In the genomic region with DNA sequence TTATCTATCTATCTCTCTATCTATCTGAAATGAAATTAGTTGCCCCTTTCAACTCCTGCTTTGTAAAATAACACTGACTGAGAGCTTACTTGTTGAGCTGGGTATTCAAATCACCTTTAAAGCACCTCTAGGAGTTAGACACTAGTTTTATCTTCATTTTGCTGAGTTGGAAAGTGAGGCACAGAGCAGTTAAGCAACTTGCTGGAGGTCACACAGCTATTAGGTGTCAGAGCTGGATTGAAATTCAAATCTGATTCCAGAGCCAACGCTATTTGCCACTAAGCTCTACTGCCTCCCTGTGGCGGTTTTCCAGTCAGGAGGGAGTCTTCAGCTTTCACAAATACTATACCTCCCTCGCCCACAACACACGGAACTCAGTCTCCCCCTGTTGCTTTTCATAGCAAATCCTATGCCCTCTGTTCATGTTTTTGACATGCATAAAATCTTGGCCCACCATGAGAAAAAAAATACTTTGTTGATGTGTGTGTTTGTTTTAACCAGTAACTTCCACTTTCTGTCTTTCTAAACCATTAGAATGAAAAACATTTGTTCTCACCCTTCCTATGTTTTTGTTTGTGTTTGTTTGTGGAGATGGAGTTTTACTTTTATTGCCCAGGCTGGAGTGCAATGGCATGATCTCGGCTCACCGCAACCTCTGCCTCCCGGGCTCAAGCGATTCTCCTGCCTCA, we compare ENCODE assay signal across 8 cellular contexts.
DNase-seq lines count a peak whose midpoint lies in the region; ATAC-seq and TF ChIP-seq lines count a peak whose summit lies in the region.

No MANE protein-coding gene starts in this region.

- peak; percentile 88 for TF ChIP-seq CTCF in RWPE2 (IDR thresholded peaks at IDR 0.05; ENCODE audit: poor library complexity, severe bottlenecking)
- peak in 1 of 3 donors; percentile 9 for TF ChIP-seq CTCF in ovary (IDR thresholded peaks at IDR 0.05)

- H3K9ac ChIP-seq in adipocyte (ENCODE audit: low read length): no peak overlapping the region

- H3K27me3 Mint-ChIP-seq in stimulated activated naive B cell treated with anti-CD40 and anti-IgM and Interleukin-4, amounts not matched to agents 10 μg/mL and 1 μg/mL and 100 μg/mL, for 72 hours: no peaks in the 10 kb centered on the region

- ATAC-seq in left cardiac atrium (peak; percentile 23 to 51), left ventricle myocardium superior (no peak), RWPE2 (ENCODE audit: low read depth) (peak; percentile 76), GM18873 (IDR thresholded peaks at IDR 0.05; ENCODE audit: low FRiP score, unreplicated experiment) (no peak)
- peak; percentile 55 to 57 for ATAC-seq in stimulated activated naive B cell treated with anti-CD40 and anti-IgM and Interleukin-4, amounts not matched to agents 10 μg/mL and 1 μg/mL and 100 μg/mL, for 72 hours (replicated peaks)

- H3K27me3 ChIP-seq in RWPE2 (ENCODE audit: insufficient read depth, poor library complexity, severe bottlenecking) (no peaks in the 10 kb centered on the region), adipocyte (replicated peaks; ENCODE audit: control insufficient read depth, insufficient read depth, low read length) (no peaks in the 10 kb centered on the region), ovary (no peaks in the 10 kb centered on the region)

- no peak overlapping the region for H3K4me3 Mint-ChIP-seq in stimulated activated naive B cell treated with anti-CD40 and anti-IgM and Interleukin-4, amounts not matched to agents 10 μg/mL and 1 μg/mL and 100 μg/mL, for 72 hours

- no peaks in the 10 kb centered on the region for H3K9me3 Mint-ChIP-seq in stimulated activated naive B cell treated with anti-CD40 and anti-IgM and Interleukin-4, amounts not matched to agents 10 μg/mL and 1 μg/mL and 100 μg/mL, for 72 hours

- H3K9me3 ChIP-seq in RWPE2 (ENCODE audit: severe bottlenecking): no peaks in the 10 kb centered on the region
- H3K9me3 ChIP-seq in adipocyte (ENCODE audit: control insufficient read depth, low read length): no peaks in the 10 kb centered on the region
- H3K9me3 ChIP-seq in ovary: no peaks in the 10 kb centered on the region

- H3K4me1 ChIP-seq in RWPE2 (ENCODE audit: insufficient read depth, poor library complexity, severe bottlenecking) (peaks cover 13% of the 10 kb centered on the region), adipocyte (ENCODE audit: control insufficient read depth, insufficient read depth, low read length) (peaks cover 40% of the 10 kb centered on the region), ovary (ENCODE audit: insufficient read depth) (peaks cover 7% of the 10 kb centered on the region)

- no peak for TF ChIP-seq POLR2A in ovary (IDR thresholded peaks at IDR 0.05)

- WGBS in ovary, 3 donors: 61 to 71% (median 64%) methylated on average over 8 of the region's 8 CpGs

- H3K27ac Mint-ChIP-seq in stimulated activated naive B cell treated with anti-CD40 and anti-IgM and Interleukin-4, amounts not matched to agents 10 μg/mL and 1 μg/mL and 100 μg/mL, for 72 hours: no peak overlapping the region

- intact Hi-C loops in left cardiac atrium (cut with DNase I) (no loop called here), left ventricle myocardium superior (cut with micrococcal nuclease) (no loop called here), ovary (cut with DNase I) (no loop called here)

- TF ChIP-seq EP300 in ovary (IDR thresholded peaks at IDR 0.05): no peak

- H3K36me3 ChIP-seq in RWPE2 (ENCODE audit: low read depth) (no peaks in the 10 kb centered on the region), adipocyte (ENCODE audit: control insufficient read depth, insufficient read depth, low read length, severe bottlenecking) (no peaks in the 10 kb centered on the region), ovary (no peaks in the 10 kb centered on the region)

- H3K4me1 Mint-ChIP-seq in stimulated activated naive B cell treated with anti-CD40 and anti-IgM and Interleukin-4, amounts not matched to agents 10 μg/mL and 1 μg/mL and 100 μg/mL, for 72 hours: peaks cover 4 to 7% of the 10 kb centered on the region in 2 donors

- no peak overlapping the region for H3K27ac ChIP-seq in RWPE2 (ENCODE audit: poor library complexity, severe bottlenecking)
- no peak overlapping the region for H3K27ac ChIP-seq in ovary

- no peaks in the 10 kb centered on the region for H3K36me3 Mint-ChIP-seq in stimulated activated naive B cell treated with anti-CD40 and anti-IgM and Interleukin-4, amounts not matched to agents 10 μg/mL and 1 μg/mL and 100 μg/mL, for 72 hours

- H3K4me3 ChIP-seq in RWPE2 (ENCODE audit: severe bottlenecking) (no peak overlapping the region), adipocyte (ENCODE audit: low read length) (no peak overlapping the region), ovary (no peak overlapping the region)

- peak; percentile 36 for DNase-seq in left cardiac atrium
- DNase-seq in left ventricle myocardium superior: no peak
- DNase-seq in RWPE2 (ENCODE audit: low spot score): no peak
- peak; percentile 63 for DNase-seq in adipocyte (ENCODE audit: low read depth)
- DNase-seq in left kidney (ENCODE audit: low read depth, low spot score): peak; percentile 29
- no peak for DNase-seq in stimulated activated naive B cell treated with anti-CD40 and anti-IgM and Interleukin-4, amounts not matched to agents 10 μg/mL and 1 μg/mL and 100 μg/mL, for 72 hours
- DNase-seq in ovary: no peak

Comparison
In these comparisons a context has a peak if more than half of its experiments do, and no peak if none do; other contexts are left out.
1. ATAC-seq: peak in left cardiac atrium (2 of 2), RWPE2 (single experiment) and stimulated activated naive B cell treated with anti-CD40 and anti-IgM and Interleukin-4, amounts not matched to agents 10 μg/mL and 1 μg/mL and 100 μg/mL, for 72 hours (2 of 2); none in left ventricle myocardium superior (single experiment) and GM18873 (single experiment).
2. DNase-seq: peak in left cardiac atrium (single experiment), adipocyte (single experiment) and left kidney (single experiment); none in left ventricle myocardium superior (single experiment), RWPE2 (single experiment), stimulated activated naive B cell treated with anti-CD40 and anti-IgM and Interleukin-4, amounts not matched to agents 10 μg/mL and 1 μg/mL and 100 μg/mL, for 72 hours (single experiment) and ovary (0 of 5).